ENCODE assay signal across 1 cellular context in genomic region chr17:7175363-7175733, GRCh38.
TF ChIP-seq lines count a peak whose summit lies in the region.

No MANE protein-coding gene starts in this region.

TF ChIP-seq in endothelial cell of umbilical vein, 7 proteins besides CTCF, POLR2A, EP300 and RAD21:
- TF ChIP-seq POLR2AphosphoS5 (IDR thresholded peaks at IDR 0.05; ENCODE audit: insufficient read depth, low read depth, low read length), result no peak
- no peak for TF ChIP-seq MYC (IDR thresholded peaks at IDR 0.05; ENCODE audit: low read depth, low read length)
- TF ChIP-seq MAX (IDR thresholded peaks at IDR 0.05; ENCODE audit: insufficient read depth, insufficient read length), result no peak
- TF ChIP-seq JUN (IDR thresholded peaks at IDR 0.05; ENCODE audit: borderline replicate concordance, insufficient read depth, insufficient read length, low read depth), result no peak
- no peak for TF ChIP-seq FOS (IDR thresholded peaks at IDR 0.05; ENCODE audit: borderline replicate concordance, insufficient read depth, low read length)
- no peak for TF ChIP-seq EZH2 (IDR thresholded peaks at IDR 0.05; ENCODE audit: borderline replicate concordance, low read depth, low read length, severe bottlenecking)
- no peak for TF ChIP-seq GATA2 (IDR thresholded peaks at IDR 0.05; ENCODE audit: insufficient read depth, insufficient read length, low read depth, low read length)
